1 cellular context compared by ENCODE assay signal in the genomic region with DNA sequence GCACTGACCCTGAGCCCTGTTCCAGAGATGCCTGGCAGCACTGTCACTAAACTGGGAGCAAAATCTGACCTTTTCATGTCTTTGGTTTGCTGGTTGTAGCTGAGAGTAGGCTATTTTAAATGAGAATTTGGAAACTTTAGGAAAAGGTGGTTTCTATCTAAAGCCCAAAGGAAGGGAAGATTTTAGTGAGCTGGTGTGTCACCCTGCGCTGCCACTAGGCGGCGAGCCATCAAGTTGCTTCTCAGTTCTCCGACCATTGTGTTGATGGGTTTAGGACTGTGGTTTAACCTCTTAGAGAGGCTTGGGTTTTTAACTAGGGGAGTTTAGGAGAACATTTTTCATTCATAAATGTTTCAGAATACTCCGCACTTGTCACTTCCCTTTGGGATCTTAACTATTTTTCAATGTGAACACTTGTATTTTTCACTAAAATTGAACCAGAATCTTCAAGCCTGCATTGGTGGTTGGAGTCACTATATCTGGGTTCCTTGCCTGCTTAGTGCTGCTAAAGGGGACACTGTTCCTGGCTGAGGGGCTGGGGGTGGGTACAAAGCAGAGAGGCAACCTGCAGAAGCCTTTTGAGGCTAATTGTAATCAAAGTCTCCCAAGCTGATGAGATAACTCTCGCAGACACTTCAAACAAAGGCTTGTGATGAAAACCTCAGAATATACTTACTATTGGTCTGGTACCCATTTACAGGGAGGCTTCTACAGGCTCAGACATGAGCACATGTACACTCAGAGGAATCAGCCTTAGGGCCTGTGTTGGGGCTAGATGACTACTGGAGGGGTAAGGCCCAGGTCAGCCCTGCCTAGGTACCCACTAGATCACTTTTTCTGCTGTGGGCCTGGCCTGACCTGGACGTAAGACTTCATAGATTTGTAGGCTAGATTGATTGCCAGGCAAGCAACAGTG.
TF ChIP-seq lines count a peak whose summit lies in the region.

No MANE protein-coding gene starts in this region.

TF ChIP-seq in HCT116, 20 proteins besides CTCF, POLR2A, EP300 and RAD21 (continued from another document):
- TF ChIP-seq, protein P1, sequence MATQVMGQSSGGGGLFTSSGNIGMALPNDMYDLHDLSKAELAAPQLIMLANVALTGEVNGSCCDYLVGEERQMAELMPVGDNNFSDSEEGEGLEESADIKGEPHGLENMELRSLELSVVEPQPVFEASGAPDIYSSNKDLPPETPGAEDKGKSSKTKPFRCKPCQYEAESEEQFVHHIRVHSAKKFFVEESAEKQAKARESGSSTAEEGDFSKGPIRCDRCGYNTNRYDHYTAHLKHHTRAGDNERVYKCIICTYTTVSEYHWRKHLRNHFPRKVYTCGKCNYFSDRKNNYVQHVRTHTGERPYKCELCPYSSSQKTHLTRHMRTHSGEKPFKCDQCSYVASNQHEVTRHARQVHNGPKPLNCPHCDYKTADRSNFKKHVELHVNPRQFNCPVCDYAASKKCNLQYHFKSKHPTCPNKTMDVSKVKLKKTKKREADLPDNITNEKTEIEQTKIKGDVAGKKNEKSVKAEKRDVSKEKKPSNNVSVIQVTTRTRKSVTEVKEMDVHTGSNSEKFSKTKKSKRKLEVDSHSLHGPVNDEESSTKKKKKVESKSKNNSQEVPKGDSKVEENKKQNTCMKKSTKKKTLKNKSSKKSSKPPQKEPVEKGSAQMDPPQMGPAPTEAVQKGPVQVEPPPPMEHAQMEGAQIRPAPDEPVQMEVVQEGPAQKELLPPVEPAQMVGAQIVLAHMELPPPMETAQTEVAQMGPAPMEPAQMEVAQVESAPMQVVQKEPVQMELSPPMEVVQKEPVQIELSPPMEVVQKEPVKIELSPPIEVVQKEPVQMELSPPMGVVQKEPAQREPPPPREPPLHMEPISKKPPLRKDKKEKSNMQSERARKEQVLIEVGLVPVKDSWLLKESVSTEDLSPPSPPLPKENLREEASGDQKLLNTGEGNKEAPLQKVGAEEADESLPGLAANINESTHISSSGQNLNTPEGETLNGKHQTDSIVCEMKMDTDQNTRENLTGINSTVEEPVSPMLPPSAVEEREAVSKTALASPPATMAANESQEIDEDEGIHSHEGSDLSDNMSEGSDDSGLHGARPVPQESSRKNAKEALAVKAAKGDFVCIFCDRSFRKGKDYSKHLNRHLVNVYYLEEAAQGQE (IDR thresholded peaks at IDR 0.05; ENCODE audit: low read depth): no peak
- TF ChIP-seq MAX (IDR thresholded peaks at IDR 0.05): no peak
- no peak for TF ChIP-seq POLR2AphosphoS5 (IDR thresholded peaks at IDR 0.05; ENCODE audit: low read depth, low read length)
